ENCODE assay signal across 1 cellular context in genomic region chr7:74560081-74560719, GRCh38.
TF ChIP-seq lines count a peak whose summit lies in the region.

No MANE protein-coding gene starts in this region.

TF ChIP-seq in K562, 482 proteins besides CTCF, POLR2A, EP300 and RAD21 (continued from another document):
- TF ChIP-seq E2F8 (IDR thresholded peaks at IDR 0.05; ENCODE audit: low read depth, partially characterized antibody) (no peak), ZNF436 (CRISPR knock-in tag; IDR thresholded peaks at IDR 0.05) (no peak), AFF4 (CRISPR knock-in tag; IDR thresholded peaks at IDR 0.05) (no peak), SMAD2 (IDR thresholded peaks at IDR 0.05; ENCODE audit: low read depth, low read length) (no peak), FOXO4 (CRISPR knock-in tag; IDR thresholded peaks at IDR 0.05) (no peak), CBFA2T3 (IDR thresholded peaks at IDR 0.05) (peak; percentile 54), VEZF1 (CRISPR knock-in tag; IDR thresholded peaks at IDR 0.05) (0 out of 2 replicates have a peak, but pooled peaks have one; percentile 12), GTF2F1 (IDR thresholded peaks at IDR 0.05; ENCODE audit: low read depth, low read length) (no peak), DIDO1 (tag; IDR thresholded peaks at IDR 0.05; ENCODE audit: low read depth) (no peak), MYC (IDR thresholded peaks at IDR 0.05; ENCODE audit: low read depth, low read length) (no peak), MYC (CRISPR knock-in tag; IDR thresholded peaks at IDR 0.05; ENCODE audit: borderline replicate concordance, low read depth) (no peak), TSC22D4 (tag; IDR thresholded peaks at IDR 0.05) (no peak), SREBF1 (IDR thresholded peaks at IDR 0.05; ENCODE audit: borderline replicate concordance, low read depth, low read length) (no peak), DLX4 (CRISPR knock-in tag; IDR thresholded peaks at IDR 0.05) (no peak), PHF8 (IDR thresholded peaks at IDR 0.05; ENCODE audit: borderline replicate concordance, low read length) (no peak), HNRNPLL (IDR thresholded peaks at IDR 0.05; ENCODE audit: low read depth, low read length, poor library complexity, severe bottlenecking) (no peak), TEAD4 (IDR thresholded peaks at IDR 0.05; ENCODE audit: low read length) (peak; percentile 44; the same call in 1 of the 2 replicates), TEAD4 (CRISPR knock-in tag; IDR thresholded peaks at IDR 0.05; ENCODE audit: borderline replicate concordance) (no peak), BHLHE40 (IDR thresholded peaks at IDR 0.05; ENCODE audit: low read length) (no peak), HIVEP1 (CRISPR knock-in tag; IDR thresholded peaks at IDR 0.05) (no peak), CBFA2T2 (conservative IDR thresholded peaks at IDR 0.05) (0 out of 2 replicates have a peak, but pooled peaks have one; percentile 9), RB1 (IDR thresholded peaks at IDR 0.05; ENCODE audit: low read depth) (no peak), ETS2 (tag; IDR thresholded peaks at IDR 0.05; ENCODE audit: borderline replicate concordance, poor library complexity, severe bottlenecking) (no peak), RBM17 (IDR thresholded peaks at IDR 0.05; ENCODE audit: borderline replicate concordance, low read depth, low read length) (no peak), TARDBP (IDR thresholded peaks at IDR 0.05) (no peak), HDAC2 (IDR thresholded peaks at IDR 0.05) (no peak), RCOR1 (IDR thresholded peaks at IDR 0.05; ENCODE audit: borderline replicate concordance in 1 of 2, low read depth in 2 of 2, low read length in 2 of 2) (peak in 1 of 2 experiments; percentile 37; a peak in 1 of 4 replicates), ZNF511 (CRISPR knock-in tag; IDR thresholded peaks at IDR 0.05) (no peak), KDM1A (IDR thresholded peaks at IDR 0.05) (peak; percentile 53 to 58; a peak in 2 of 4 replicates)
